Comparison of ENCODE assay signal across 24 cellular contexts in genomic region chr3:148450819-148451218, GRCh38.
DNase-seq lines count a peak whose midpoint lies in the region; ATAC-seq and TF ChIP-seq lines count a peak whose summit lies in the region.
"Had no signal": no experiment of that assay in that cellular context is flagged by ENCODE, and none has a peak within 500 bp of the region (broad histone marks: within the 10 kb centered on the region; RNA-seq: fewer than 3 reads in every experiment).

No MANE protein-coding gene starts in this region.

- no peaks in the 10 kb centered on the region for H3K27me3 Mint-ChIP-seq in nephron (ENCODE audit: low read depth)
- no peaks in the 10 kb centered on the region for H3K27me3 Mint-ChIP-seq in CD4-positive, alpha-beta T cell
- H3K27me3 Mint-ChIP-seq: activated naive CD8-positive, alpha-beta T cell treated with anti-CD3 and anti-CD28 coated beads, Interleukin-2, amount 10 ng/mL, durations not matched to agents 7 days and 5 days; CD8-positive, alpha-beta memory T cell; naive thymus-derived CD8-positive, alpha-beta T cell; stimulated activated memory B cell treated with anti-CD40 and anti-IgM and Interleukin-4, amounts not matched to agents 10 μg/mL and 1 μg/mL and 100 μg/mL, for 72 hours had no signal

- intact Hi-C loops in A673 (cut with micrococcal nuclease; ENCODE audit: unreplicated experiment) (loop anchor here (5.0 kb wide), 1 partner anchor 69 kb away; no protein-coding TSS in a partner anchor), colonic mucosa (cut with DNase I) (no loop called here)
- intact Hi-C loops in CD4-positive, alpha-beta T cell (cut with DNase I, micrococcal nuclease): no loop called here

- no peak overlapping the region for H3K4me2 ChIP-seq in GM23248 (ENCODE audit: unreplicated experiment)
- no peak overlapping the region for H3K4me2 ChIP-seq in OCI-LY3 (ENCODE audit: low read length)

- in situ Hi-C loops in GM23248 (cut with MboI): no loop called here

- no peaks in the 10 kb centered on the region for H3F3A ChIP-seq in GM23248 (ENCODE audit: insufficient read depth)

- H3K4me3 ChIP-seq in A673 (ENCODE audit: low read depth, low read length, poor library complexity, severe bottlenecking) (no peak overlapping the region), GM23248 (no peak overlapping the region), OCI-LY3 (ENCODE audit: low read length) (no peak overlapping the region), colonic mucosa (no peak overlapping the region)
- H3K4me3 ChIP-seq: esophagus squamous epithelium, gastroesophageal sphincter, prostate gland, thoracic aorta had no signal

- no TSS peak for BruUV-seq in A673 (replicated peaks; lab: Mats Ljungman, UMichigan)

- H3K79me2 ChIP-seq in GM23248 (ENCODE audit: insufficient read depth): no peaks in the 10 kb centered on the region
- no peaks in the 10 kb centered on the region for H3K79me2 ChIP-seq in OCI-LY3 (ENCODE audit: low read length)

- no peak overlapping the region for H3K9ac ChIP-seq in GM23248
- no peak overlapping the region for H3K9ac ChIP-seq in OCI-LY3 (ENCODE audit: low read length)
- no peak overlapping the region for H3K9ac ChIP-seq in colonic mucosa (ENCODE audit: low read depth in 2 of 2, low read length in 2 of 2)

- no peak overlapping the region for H3K27ac ChIP-seq in A673 (ENCODE audit: low read depth, low read length, poor library complexity, severe bottlenecking)
- H3K27ac ChIP-seq in GM23248: no peak overlapping the region
- H3K27ac ChIP-seq in OCI-LY3 (ENCODE audit: low read length): no peak overlapping the region
- H3K27ac ChIP-seq in CD4-positive, alpha-beta T cell (ENCODE audit: low read depth, low read length): no peak overlapping the region
- no peak overlapping the region for H3K27ac ChIP-seq in colonic mucosa
- H3K27ac ChIP-seq: esophagus squamous epithelium, gastroesophageal sphincter, prostate gland, thoracic aorta had no signal

- no peaks in the 10 kb centered on the region for H3K9me3 Mint-ChIP-seq in nephron
- no peaks in the 10 kb centered on the region for H3K9me3 Mint-ChIP-seq in CD4-positive, alpha-beta T cell
- H3K9me3 Mint-ChIP-seq: activated naive CD8-positive, alpha-beta T cell treated with anti-CD3 and anti-CD28 coated beads, Interleukin-2, amount 10 ng/mL, durations not matched to agents 7 days and 5 days; activated T-helper 2 cell treated with anti-CD3 and anti-CD28 coated beads, Interferon-gamma antibody, Interleukin-2, Interleukin-4, amounts not matched to agents 10 μg/mL and 5 μg/mL and 100 μg/mL, durations not matched to agents 14 hours and 24 hours and 36 hours had no signal

- no peak for ATAC-seq in CD4-positive, alpha-beta T cell (ENCODE audit: poor library complexity)
- ATAC-seq in omental fat pad (ENCODE audit: low FRiP score): no peak
- ATAC-seq: gastroesophageal sphincter; naive thymus-derived CD8-positive, alpha-beta T cell; stimulated activated memory B cell treated with anti-CD40 and anti-IgM and Interleukin-4, amounts not matched to agents 10 μg/mL and 1 μg/mL and 100 μg/mL, for 72 hours had no signal

- peak overlapping the region; percentile 57 for H2AFZ ChIP-seq in GM23248
- peak overlapping the region; percentile 12; the same call in 1 of the 2 replicates for H2AFZ ChIP-seq in OCI-LY3 (ENCODE audit: low read depth, low read length)

- H3K36me3 ChIP-seq in A673 (ENCODE audit: insufficient read depth, low read length, poor library complexity, severe bottlenecking) (no peaks in the 10 kb centered on the region), GM23248 (ENCODE audit: low read depth) (no peaks in the 10 kb centered on the region), OCI-LY3 (replicated peaks; ENCODE audit: low read depth, low read length) (no peaks in the 10 kb centered on the region), colonic mucosa (no peaks in the 10 kb centered on the region)
- H3K36me3 ChIP-seq: esophagus squamous epithelium, gastroesophageal sphincter, prostate gland, thoracic aorta had no signal

- H3K4me1 ChIP-seq in A673 (ENCODE audit: insufficient read depth, low read length, poor library complexity, severe bottlenecking) (no peaks in the 10 kb centered on the region), GM23248 (ENCODE audit: insufficient read depth) (no peaks in the 10 kb centered on the region), OCI-LY3 (ENCODE audit: low read length) (peaks cover 10% of the 10 kb centered on the region), colonic mucosa (no peaks in the 10 kb centered on the region)
- H3K4me1 ChIP-seq: esophagus squamous epithelium, gastroesophageal sphincter, prostate gland had no signal

- POLR2A ChIA-PET in A673 (lab: Charles Lee; ENCODE audit: low non-redundant PET): no interaction called here
- POLR2A ChIA-PET in CD4-positive, alpha-beta T cell (lab: Charles Lee): no interaction called here

- CTCF ChIA-PET in A673 (lab: Charles Lee): no interaction called here
- CTCF ChIA-PET in CD4-positive, alpha-beta T cell (lab: Charles Lee): no interaction called here

- 51 to 58% methylated on average over 5 of the region's 5 CpGs for WGBS in GM23248 (ENCODE audit: low coverage in 1 of 2, low lambda C conversion rate in 2 of 2, missing lambda C conversion rate in 2 of 2), 2 experiments

- peak; percentile 58 for DNase-seq in A673 (ENCODE audit: low spot score)
- no peak for DNase-seq in GM23248
- no peak for DNase-seq in CD4-positive, alpha-beta T cell
- DNase-seq in colonic mucosa: no peak
- no peak for DNase-seq in omental fat pad (ENCODE audit: low spot score)
- DNase-seq: activated CD4-positive, alpha-beta T cell treated with anti-CD3 and anti-CD28 coated beads, Interleukin-2, amount 50 U/mL, for 1 hour; activated naive CD8-positive, alpha-beta T cell treated with anti-CD3 and anti-CD28 coated beads, Interleukin-2, amount 10 ng/mL, durations not matched to agents 7 days and 5 days; CD8-positive, alpha-beta memory T cell; effector memory CD4-positive, alpha-beta T cell; esophagus squamous epithelium; KG1; mesendoderm; MV-4-11; naive thymus-derived CD8-positive, alpha-beta T cell; NCI-H2029; OCI-M1; stimulated activated CD4-positive, alpha-beta T cell treated with anti-CD3 and anti-CD28 coated beads, Interleukin-1b, Interleukin-23, amount 100 ng/mL, for 48 hours had no signal

- TF ChIP-seq CTCF in A673 (conservative IDR thresholded peaks at IDR 0.05; ENCODE audit: low read depth, low read length) (no peak), OCI-LY3 (IDR thresholded peaks at IDR 0.05; ENCODE audit: low read depth, low read length) (no peak), nephron (IDR thresholded peaks at IDR 0.05; ENCODE audit: unreplicated experiment in 3 of 3) (no peak), colonic mucosa (IDR thresholded peaks at IDR 0.05) (no peak), omental fat pad (IDR thresholded peaks at IDR 0.05) (no peak)
- TF ChIP-seq CTCF in CD4-positive, alpha-beta T cell (IDR thresholded peaks at IDR 0.05): no peak

- H3K36me3 Mint-ChIP-seq in nephron (ENCODE audit: low read depth): no peaks in the 10 kb centered on the region
- no peaks in the 10 kb centered on the region for H3K36me3 Mint-ChIP-seq in CD4-positive, alpha-beta T cell (ENCODE audit: low read depth)
- H3K36me3 Mint-ChIP-seq: activated naive CD8-positive, alpha-beta T cell treated with anti-CD3 and anti-CD28 coated beads, Interleukin-2, amount 10 ng/mL, durations not matched to agents 7 days and 5 days; CD8-positive, alpha-beta memory T cell; naive thymus-derived CD8-positive, alpha-beta T cell; stimulated activated memory B cell treated with anti-CD40 and anti-IgM and Interleukin-4, amounts not matched to agents 10 μg/mL and 1 μg/mL and 100 μg/mL, for 72 hours had no signal

- peaks cover 5% of the 10 kb centered on the region for H3K4me1 Mint-ChIP-seq in nephron
- no peaks in the 10 kb centered on the region for H3K4me1 Mint-ChIP-seq in CD4-positive, alpha-beta T cell (ENCODE audit: low read depth)
- H3K4me1 Mint-ChIP-seq: activated naive CD8-positive, alpha-beta T cell treated with anti-CD3 and anti-CD28 coated beads, Interleukin-2, amount 10 ng/mL, durations not matched to agents 7 days and 5 days; CD8-positive, alpha-beta memory T cell; naive thymus-derived CD8-positive, alpha-beta T cell; stimulated activated memory B cell treated with anti-CD40 and anti-IgM and Interleukin-4, amounts not matched to agents 10 μg/mL and 1 μg/mL and 100 μg/mL, for 72 hours had no signal

- peak overlapping the region in 2 of 3 experiments; percentile 4 to 27 for H3K27ac Mint-ChIP-seq in nephron
- no peak overlapping the region for H3K27ac Mint-ChIP-seq in CD4-positive, alpha-beta T cell
- H3K27ac Mint-ChIP-seq: activated naive CD8-positive, alpha-beta T cell treated with anti-CD3 and anti-CD28 coated beads, Interleukin-2, amount 10 ng/mL, durations not matched to agents 7 days and 5 days; activated T-helper 2 cell treated with anti-CD3 and anti-CD28 coated beads, Interferon-gamma antibody, Interleukin-2, Interleukin-4, amounts not matched to agents 10 μg/mL and 5 μg/mL and 100 μg/mL, durations not matched to agents 14 hours and 24 hours and 36 hours; CD8-positive, alpha-beta memory T cell; naive thymus-derived CD8-positive, alpha-beta T cell; stimulated activated memory B cell treated with anti-CD40 and anti-IgM and Interleukin-4, amounts not matched to agents 10 μg/mL and 1 μg/mL and 100 μg/mL, for 72 hours had no signal

- no peaks in the 10 kb centered on the region for H3K9me3 ChIP-seq in A673 (ENCODE audit: low read depth, low read length, poor library complexity, severe bottlenecking)
- H3K9me3 ChIP-seq in GM23248 (ENCODE audit: low read depth): no peaks in the 10 kb centered on the region
- H3K9me3 ChIP-seq in OCI-LY3 (ENCODE audit: insufficient read depth, low read length): no peaks in the 10 kb centered on the region
- H3K9me3 ChIP-seq in CD4-positive, alpha-beta T cell (ENCODE audit: control insufficient read depth, low read length): no peaks in the 10 kb centered on the region
- no peaks in the 10 kb centered on the region for H3K9me3 ChIP-seq in colonic mucosa
- H3K9me3 ChIP-seq: esophagus squamous epithelium, gastroesophageal sphincter, prostate gland, thoracic aorta had no signal

- H4K20me1 ChIP-seq in GM23248 (ENCODE audit: insufficient read depth) (no peaks in the 10 kb centered on the region), OCI-LY3 (ENCODE audit: insufficient read depth, low read length) (no peaks in the 10 kb centered on the region)

- no peaks in the 10 kb centered on the region for H3K27me3 ChIP-seq in A673 (replicated peaks; ENCODE audit: insufficient read depth, low read depth, low read length, poor library complexity)
- H3K27me3 ChIP-seq in GM23248 (replicated peaks; ENCODE audit: insufficient read depth): no peaks in the 10 kb centered on the region
- H3K27me3 ChIP-seq in OCI-LY3 (ENCODE audit: low read depth, low read length): no peaks in the 10 kb centered on the region
- H3K27me3 ChIP-seq in CD4-positive, alpha-beta T cell (ENCODE audit: control insufficient read depth, insufficient read depth, low read length): no peaks in the 10 kb centered on the region
- no peaks in the 10 kb centered on the region for H3K27me3 ChIP-seq in colonic mucosa
- H3K27me3 ChIP-seq: esophagus squamous epithelium, gastroesophageal sphincter had no signal

- H3K9me2 ChIP-seq in GM23248 (ENCODE audit: insufficient read depth): no peaks in the 10 kb centered on the region

- no peak overlapping the region for H3K4me3 Mint-ChIP-seq in nephron
- H3K4me3 Mint-ChIP-seq in CD4-positive, alpha-beta T cell: no peak overlapping the region
- H3K4me3 Mint-ChIP-seq: activated naive CD8-positive, alpha-beta T cell treated with anti-CD3 and anti-CD28 coated beads, Interleukin-2, amount 10 ng/mL, durations not matched to agents 7 days and 5 days; CD8-positive, alpha-beta memory T cell; naive thymus-derived CD8-positive, alpha-beta T cell; stimulated activated memory B cell treated with anti-CD40 and anti-IgM and Interleukin-4, amounts not matched to agents 10 μg/mL and 1 μg/mL and 100 μg/mL, for 72 hours had no signal
